Comparison of ENCODE assay signal across 8 cellular contexts in the genomic region with DNA sequence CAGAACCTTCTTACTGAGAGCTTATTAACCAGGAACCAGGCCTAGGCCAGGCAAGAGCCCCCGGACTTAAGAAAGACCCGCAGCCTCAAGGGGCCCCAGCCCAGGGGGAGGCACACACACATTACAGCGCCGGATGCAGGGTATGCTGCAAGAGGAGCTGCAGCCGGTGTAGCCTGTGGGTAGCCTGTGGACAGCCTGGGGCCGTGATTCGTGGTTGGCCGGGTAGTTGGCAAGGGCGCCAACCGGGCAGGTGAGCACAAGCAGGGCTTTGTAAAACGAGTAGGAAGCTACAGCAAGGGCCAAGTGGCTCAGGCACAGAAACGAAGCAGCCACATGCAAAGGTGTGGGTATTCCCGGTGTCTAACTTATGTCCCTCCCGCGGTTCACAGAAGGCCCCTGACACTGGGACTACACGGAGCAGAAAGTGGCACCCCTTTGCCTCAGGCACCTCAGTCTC. TPM values are rescaled to one million over a fixed set of nuclear protein-coding genes. Genes with fewer than 3 reads are reported as not detected.
DNase-seq lines count a peak whose midpoint lies in the region; ATAC-seq, FAIRE-seq and TF ChIP-seq lines count a peak whose summit lies in the region.

No MANE protein-coding gene starts in this region.

- no peaks in the 10 kb centered on the region for H3K9me3 ChIP-seq in OCI-LY7 (ENCODE audit: low read length)
- H3K9me3 ChIP-seq in esophagus muscularis mucosa = no peaks in the 10 kb centered on the region
- H3K9me3 ChIP-seq in small intestine (ENCODE audit: control insufficient read depth, low read depth) = no peaks in the 10 kb centered on the region

- TF ChIP-seq EP300 in esophagus muscularis mucosa (IDR thresholded peaks at IDR 0.05) = no peak

- H3K4me1 ChIP-seq in OCI-LY7 (ENCODE audit: insufficient read depth, low read length, poor library complexity, severe bottlenecking) (peaks cover 4% of the 10 kb centered on the region), esophagus muscularis mucosa (peaks cover 8 to 54% (median 22%) of the 10 kb centered on the region in 4 donors), small intestine (ENCODE audit: control insufficient read depth in 2 of 2, insufficient read depth in 1 of 2, low read depth in 1 of 2, low read length in 1 of 2) (no peaks in the 10 kb centered on the region)

- WGBS in esophagus muscularis mucosa = no CpG with 5 or more reads among the region's 16 CpGs
- 18 to 47% (median 20%) methylated on average over 16 of the region's 16 CpGs for WGBS in small intestine, 3 donors

- TF ChIP-seq POLR2A in esophagus muscularis mucosa (IDR thresholded peaks at IDR 0.05; ENCODE audit: low read depth) = no peak

- H3K36me3 ChIP-seq in OCI-LY7 (ENCODE audit: insufficient read depth, low read length) = no peaks in the 10 kb centered on the region
- peaks cover 0 to 29% (median 17%) of the 10 kb centered on the region in 4 donors for H3K36me3 ChIP-seq in esophagus muscularis mucosa
- H3K36me3 ChIP-seq in small intestine (ENCODE audit: control insufficient read depth in 2 of 2, insufficient read depth in 2 of 2, low read length in 2 of 2) = no peaks in the 10 kb centered on the region

- CTCF ChIA-PET in OCI-LY7 (lab: Charles Lee; ENCODE audit: unreplicated experiment) = no interaction called here

- no peaks in the 10 kb centered on the region for H3K9me2 ChIP-seq in OCI-LY7 (ENCODE audit: insufficient read depth, low read length)

- H3K79me2 ChIP-seq in OCI-LY7 (ENCODE audit: insufficient read depth, low read depth, low read length) = no peaks in the 10 kb centered on the region

- intact Hi-C loops in OCI-LY7 (cut with micrococcal nuclease; ENCODE audit: unreplicated experiment) = no loop called here
- intact Hi-C loops in esophagus muscularis mucosa (cut with DNase I) = loop anchor here (5.0 to 10.0 kb wide), 2 partner anchors 36 to 61 kb away; no protein-coding TSS in a partner anchor

- TF ChIP-seq CTCF in OCI-LY7 (conservative IDR thresholded peaks at IDR 0.05; ENCODE audit: low read length) (no peak), esophagus muscularis mucosa (IDR thresholded peaks at IDR 0.05) (no peak)

- peak; percentile 33 for ATAC-seq in HG02623 (IDR thresholded peaks at IDR 0.05; ENCODE audit: unreplicated experiment)

- peak overlapping the region; percentile 59; the same call in 1 of the 2 replicates for H3K4me2 ChIP-seq in OCI-LY7 (ENCODE audit: low read length)

- peak overlapping the region; percentile 45 for H3K4me3 ChIP-seq in OCI-LY7 (ENCODE audit: low read depth, low read length, poor library complexity, severe bottlenecking)
- peak overlapping the region; percentile 64 to 70 (median 70) for H3K4me3 ChIP-seq in esophagus muscularis mucosa
- H3K4me3 ChIP-seq in small intestine (ENCODE audit: low read depth in 1 of 2, low read length in 2 of 2) = peak overlapping the region; percentile 31 to 70

- no TSS peak for BruUV-seq in OCI-LY7 (replicated peaks; lab: Mats Ljungman, UMichigan)

- POLR2A ChIA-PET in OCI-LY7 (lab: Charles Lee) = no interaction called here

- DNase-seq in NCI-H345 (lab: John Stamatoyannopoulos, UW) (peak; percentile 8), NCI-H345 treated with DMSO at 0.1 percent for 48 hours (lab: John Stamatoyannopoulos, UW; ENCODE audit: unreplicated experiment) (no peak), OCI-LY7 (ENCODE audit: low spot score) (no peak), esophagus muscularis mucosa (ENCODE audit: extremely low spot score) (no peak), small intestine (peak; percentile 28), dermis blood vessel endothelial cell (no peak), NCI-H524 (lab: John Stamatoyannopoulos, UW) (no peak)

- H4K20me1 ChIP-seq in OCI-LY7 (ENCODE audit: insufficient read depth, low read length) = no peaks in the 10 kb centered on the region

- no peak for FAIRE-seq in small intestine (lab: Jason Lieb, UNC)

- no peaks in the 10 kb centered on the region for H3K27me3 ChIP-seq in esophagus muscularis mucosa
- no peaks in the 10 kb centered on the region for H3K27me3 ChIP-seq in small intestine (ENCODE audit: control insufficient read depth in 2 of 2, insufficient read depth in 2 of 2, low read length in 2 of 2)

- no peak overlapping the region for H2AFZ ChIP-seq in OCI-LY7 (ENCODE audit: low read length)

- no peak overlapping the region for H3K27ac ChIP-seq in OCI-LY7 (ENCODE audit: low read depth, low read length, poor library complexity, severe bottlenecking)
- H3K27ac ChIP-seq in esophagus muscularis mucosa (replicated peaks in 1 of 4) = peak overlapping the region in 3 of 4 donors; percentile 72 to 75 (median 74)
- H3K27ac ChIP-seq in small intestine (ENCODE audit: low read depth in 1 of 2, low read length in 1 of 2) = peak overlapping the region in 1 of 2 donors; percentile 69

RNA-seq across cellular contexts. Expression of a gene that starts 40.6 kb away (rescaled TPM):
- 0.06 and 0.08 TPM in 2 replicates for total RNA-seq in OCI-LY7 (2014; rRNA removed; shearing (Covaris generic))
- total RNA-seq in OCI-LY7 (2022) (0.80 TPM in 1 of 2 replicates, not detected in the other), esophagus muscularis mucosa (10 to 100 TPM; 15.4 to 30.0 (median 17.4) TPM), dermis blood vessel endothelial cell (5.9 and 6.1 TPM in 2 replicates)
- polyA plus RNA-seq in small intestine = 1 to 10 TPM in 1 of 3 donors, under 1 TPM in 1, not detected in 1; 0.89 to 2.1 TPM

Comparison
In these comparisons a context has a peak if more than half of its experiments do, and no peak if none do; other contexts are left out.
1. DNase-seq: peak in NCI-H345 (single experiment) and small intestine (single experiment); none in NCI-H345 treated with DMSO at 0.1 percent for 48 hours (single experiment), OCI-LY7 (single experiment), esophagus muscularis mucosa (single experiment), dermis blood vessel endothelial cell (single experiment) and NCI-H524 (0 of 2).
2. Peak in every context shown above with its lines, with median percentiles within 50 percentile points of each other: H3K4me3 ChIP-seq.